8 cellular contexts compared by ENCODE assay signal in the genomic region with DNA sequence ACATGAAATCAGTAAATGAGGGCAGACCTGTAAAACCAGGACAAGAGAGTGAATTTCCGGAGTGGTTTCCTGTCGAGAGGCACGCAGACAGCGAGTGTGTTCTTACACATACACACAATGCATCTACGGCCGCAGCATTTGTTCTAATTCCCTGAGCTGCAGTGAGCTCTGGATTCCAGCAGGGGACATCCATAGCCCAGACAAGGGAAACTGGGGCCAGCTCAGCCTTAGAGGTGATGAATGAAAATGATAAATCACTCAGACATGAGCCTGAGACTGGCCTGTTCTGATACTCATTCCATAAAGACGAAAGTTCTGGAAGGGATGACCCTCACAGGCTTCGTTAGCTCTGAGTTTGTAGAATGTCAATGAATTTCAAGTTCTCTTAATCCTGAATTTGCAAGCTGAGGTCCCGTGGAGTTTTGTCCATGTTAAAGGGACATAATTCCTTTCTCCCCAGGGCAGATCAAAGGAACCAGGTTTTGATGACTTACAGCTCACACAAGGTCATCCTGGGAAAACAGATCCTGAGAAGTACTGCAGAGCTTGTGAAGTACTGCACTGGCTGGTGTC.
DNase-seq lines count a peak whose midpoint lies in the region; ATAC-seq, FAIRE-seq and TF ChIP-seq lines count a peak whose summit lies in the region.

No MANE protein-coding gene starts in this region.

- H3K14ac ChIP-seq in IMR-90 (replicated peaks; ENCODE audit: low read depth, low read length) = no peak overlapping the region

- H3K9me1 ChIP-seq in IMR-90 (ENCODE audit: insufficient read depth, low read length) = no peaks in the 10 kb centered on the region

- H2AK9ac ChIP-seq in IMR-90 (replicated peaks; ENCODE audit: low read depth, low read length, poor library complexity) = no peak overlapping the region

- no peak overlapping the region for H2BK15ac ChIP-seq in IMR-90 (ENCODE audit: low read depth, low read length)

- TF ChIP-seq CTCF in IMR-90 (conservative IDR thresholded peaks at IDR 0.05; ENCODE audit: low read depth, low read length) (peak; percentile 51), OCI-LY3 (IDR thresholded peaks at IDR 0.05; ENCODE audit: low read depth, low read length) (peak; percentile 76), bronchial epithelial cell (IDR thresholded peaks at IDR 0.05; ENCODE audit: insufficient read depth, low read length, severe bottlenecking) (peak; percentile 93), stomach (IDR thresholded peaks at IDR 0.05) (peak in 5 of 7 experiments; percentile 76 to 89 (median 85))

- H3K27ac Mint-ChIP-seq in activated CD8-positive, alpha-beta memory T cell treated with anti-CD3 and anti-CD28 coated beads, Interleukin-2, amount 10 ng/mL, durations not matched to agents 7 days and 5 days = no peak overlapping the region

- intact Hi-C loops in IMR-90 (cut with micrococcal nuclease) (no loop called here), stomach (cut with DNase I; ENCODE audit: low total_unique reads) (no loop called here)

- H2BK20ac ChIP-seq in IMR-90 (ENCODE audit: low read depth, low read length) = no peak overlapping the region

- no peak overlapping the region for H3K4ac ChIP-seq in IMR-90 (ENCODE audit: low read depth, low read length)

- no peak overlapping the region for H3K27ac ChIP-seq in IMR-90 (ENCODE audit: insufficient read depth, low read length)
- H3K27ac ChIP-seq in OCI-LY3 (ENCODE audit: low read length) = no peak overlapping the region
- no peak overlapping the region for H3K27ac ChIP-seq in stomach

- H2AFZ ChIP-seq in IMR-90 (replicated peaks; ENCODE audit: low read length, poor library complexity) (no peak overlapping the region), OCI-LY3 (ENCODE audit: low read depth, low read length) (peak overlapping the region; percentile 43)

- no peaks in the 10 kb centered on the region for H3K36me3 Mint-ChIP-seq in activated CD8-positive, alpha-beta memory T cell treated with anti-CD3 and anti-CD28 coated beads, Interleukin-2, amount 10 ng/mL, durations not matched to agents 7 days and 5 days

- no peak overlapping the region for H3K4me2 ChIP-seq in IMR-90 (ENCODE audit: low read depth, low read length)
- H3K4me2 ChIP-seq in OCI-LY3 (ENCODE audit: low read length) = peak overlapping the region; percentile 74

- peak; percentile 51 for ATAC-seq in activated CD8-positive, alpha-beta memory T cell treated with anti-CD3 and anti-CD28 coated beads, Interleukin-2, amount 10 ng/mL, durations not matched to agents 7 days and 5 days
- ATAC-seq in GM21786 (IDR thresholded peaks at IDR 0.05; ENCODE audit: unreplicated experiment) = peak; percentile 92
- peak; percentile 87 for ATAC-seq in IMR-90 (ENCODE audit: low read depth)

- H3K23ac ChIP-seq in IMR-90 (ENCODE audit: low read depth, low read length) = no peak overlapping the region

- H4K91ac ChIP-seq in IMR-90 (ENCODE audit: insufficient read depth, low read depth, low read length) = no peak overlapping the region

- H3K4me3 Mint-ChIP-seq in activated CD8-positive, alpha-beta memory T cell treated with anti-CD3 and anti-CD28 coated beads, Interleukin-2, amount 10 ng/mL, durations not matched to agents 7 days and 5 days = no peak overlapping the region

- H3K56ac ChIP-seq in IMR-90 (ENCODE audit: extremely low read depth, insufficient read depth, low read length) = no peak overlapping the region

- no peak overlapping the region for H2BK5ac ChIP-seq in IMR-90 (ENCODE audit: low read depth, low read length, poor library complexity, severe bottlenecking)

- peak; percentile 94 for FAIRE-seq in bronchial epithelial cell (lab: Jason Lieb, UNC)

- no peak overlapping the region for H4K5ac ChIP-seq in IMR-90 (ENCODE audit: low read depth, low read length)

- no peaks in the 10 kb centered on the region for H3K9me3 Mint-ChIP-seq in activated CD8-positive, alpha-beta memory T cell treated with anti-CD3 and anti-CD28 coated beads, Interleukin-2, amount 10 ng/mL, durations not matched to agents 7 days and 5 days (ENCODE audit: low read depth)

- no peak overlapping the region for H3K18ac ChIP-seq in IMR-90 (ENCODE audit: low read depth, low read length)

- H2AK5ac ChIP-seq in IMR-90 (ENCODE audit: low read depth, low read length) = no peak overlapping the region

- H3K9me3 ChIP-seq in IMR-90 (ENCODE audit: control insufficient read depth, insufficient read depth, low read length) (peaks cover 6% of the 10 kb centered on the region; the same call in 1 of the 2 replicates), OCI-LY3 (ENCODE audit: insufficient read depth, low read length) (no peaks in the 10 kb centered on the region), stomach (no peaks in the 10 kb centered on the region)

- WGBS in IMR-90 (ENCODE audit: extremely low coverage in 2 of 2, insufficient read length in 1 of 2), 2 experiments = no CpG with 5 or more reads among the region's 9 CpGs
- 13 to 21% (median 15%) methylated on average over 9 of the region's 9 CpGs for WGBS in stomach, 5 donors

- H3K4me1 ChIP-seq in IMR-90 (ENCODE audit: control insufficient read depth, insufficient read depth, low read length) = no peaks in the 10 kb centered on the region
- peaks cover 19% of the 10 kb centered on the region for H3K4me1 ChIP-seq in OCI-LY3 (ENCODE audit: low read length)
- peaks cover 5 to 27% (median 14%) of the 10 kb centered on the region in 4 donors for H3K4me1 ChIP-seq in stomach

- BruUV-seq in IMR-90 (replicated peaks; lab: Mats Ljungman, UMichigan) = no TSS peak

- no peak overlapping the region for H3K9ac ChIP-seq in IMR-90 (ENCODE audit: low read depth, low read length)
- H3K9ac ChIP-seq in OCI-LY3 (ENCODE audit: low read length) = peak overlapping the region; percentile 41; the same call in 1 of the 2 replicates

- H3K27me3 ChIP-seq in IMR-90 (ENCODE audit: control insufficient read depth, insufficient read depth, low read length) = no peaks in the 10 kb centered on the region
- no peaks in the 10 kb centered on the region for H3K27me3 ChIP-seq in OCI-LY3 (ENCODE audit: low read depth, low read length)
- H3K27me3 ChIP-seq in bronchial epithelial cell (ENCODE audit: control insufficient read depth, insufficient read depth, low read length) = no peaks in the 10 kb centered on the region
- no peaks in the 10 kb centered on the region for H3K27me3 ChIP-seq in stomach

- peak; percentile 57 for TF ChIP-seq RAD21 in IMR-90 (IDR thresholded peaks at IDR 0.05; ENCODE audit: low read length)

- TF ChIP-seq POLR2A in IMR-90 (IDR thresholded peaks at IDR 0.05; ENCODE audit: low read depth, low read length) (no peak), stomach (IDR thresholded peaks at IDR 0.05) (no peak)

- H4K20me1 ChIP-seq in IMR-90 (ENCODE audit: insufficient read depth, low read length) (no peaks in the 10 kb centered on the region), OCI-LY3 (ENCODE audit: insufficient read depth, low read length) (no peaks in the 10 kb centered on the region)

- no peak overlapping the region for H3K4me3 ChIP-seq in IMR-90 (ENCODE audit: insufficient read depth, low read depth, low read length)
- peak overlapping the region; percentile 56 for H3K4me3 ChIP-seq in OCI-LY3 (ENCODE audit: low read length)
- H3K4me3 ChIP-seq in bronchial epithelial cell (ENCODE audit: low read depth, low read length) = no peak overlapping the region
- no peak overlapping the region for H3K4me3 ChIP-seq in stomach

- H3K27me3 Mint-ChIP-seq in activated CD8-positive, alpha-beta memory T cell treated with anti-CD3 and anti-CD28 coated beads, Interleukin-2, amount 10 ng/mL, durations not matched to agents 7 days and 5 days = no peaks in the 10 kb centered on the region

- POLR2A ChIA-PET in IMR-90 (lab: Charles Lee; ENCODE audit: unreplicated experiment) = no interaction called here

- CTCF ChIA-PET in activated CD8-positive, alpha-beta memory T cell treated with anti-CD3 and anti-CD28 coated beads, Interleukin-2, amount 10 ng/mL, durations not matched to agents 7 days and 5 days (lab: Charles Lee) = interaction anchor here (0.9 to 1.2 kb wide), 4 partner anchors 10 to 761 kb away, joined by 3 to 7 read pairs (median 3); no protein-coding TSS in a partner anchor
- CTCF ChIA-PET in IMR-90 (lab: Yijun Ruan, JAX) = interaction anchor here (1.0 to 1.5 kb wide), 8 partner anchors 9 to 761 kb away, joined by 3 to 9 read pairs (median 4); no protein-coding TSS in a partner anchor

- no peak for TF ChIP-seq EP300 in stomach (IDR thresholded peaks at IDR 0.05)

- no peaks in the 10 kb centered on the region for H3K79me1 ChIP-seq in IMR-90 (ENCODE audit: low read depth in 1 of 2, low read length in 2 of 2)

- no peaks in the 10 kb centered on the region for H3K79me2 ChIP-seq in OCI-LY3 (ENCODE audit: low read length)

- no peak overlapping the region for H4K8ac ChIP-seq in IMR-90 (ENCODE audit: low read depth in 2 of 2, low read length in 2 of 2)

- H3K36me3 ChIP-seq in IMR-90 (ENCODE audit: control insufficient read depth, insufficient read depth, low read length) (no peaks in the 10 kb centered on the region), OCI-LY3 (replicated peaks; ENCODE audit: low read depth, low read length) (no peaks in the 10 kb centered on the region), bronchial epithelial cell (ENCODE audit: control insufficient read depth, insufficient read depth, low read length) (no peaks in the 10 kb centered on the region), stomach (no peaks in the 10 kb centered on the region)

- peaks cover 10% of the 10 kb centered on the region for H3K4me1 Mint-ChIP-seq in activated CD8-positive, alpha-beta memory T cell treated with anti-CD3 and anti-CD28 coated beads, Interleukin-2, amount 10 ng/mL, durations not matched to agents 7 days and 5 days

- no peak overlapping the region for H2BK120ac ChIP-seq in IMR-90 (ENCODE audit: low read depth, low read length)

- dilution Hi-C loops in IMR-90 (cut with HindIII; ENCODE audit: low sequenced_read_pairs, unreplicated experiment) = no loop called here

- in situ Hi-C loops in IMR-90 (cut with MboI; ENCODE audit: low sequenced_read_pairs) = no loop called here

- peak; percentile 46 for DNase-seq in activated CD8-positive, alpha-beta memory T cell treated with anti-CD3 and anti-CD28 coated beads, Interleukin-2, amount 10 ng/mL, durations not matched to agents 7 days and 5 days
- no peak for DNase-seq in activated CD8-positive, alpha-beta memory T cell treated with anti-CD3 and anti-CD28 coated beads, Interleukin-2, amount 50 U/mL, for 4 hours
- DNase-seq in IMR-90 (peak; percentile 30), bronchial epithelial cell (ENCODE audit: low read depth) (peak; percentile 87), kidney glomerular epithelial cell (lab: John Stamatoyannopoulos, UW) (peak; percentile 69), stomach (peak; percentile 69)

TF ChIP-seq in IMR-90, 13 proteins besides CTCF, POLR2A, EP300 and RAD21:
- TF ChIP-seq SMC3 (IDR thresholded peaks at IDR 0.05; ENCODE audit: low read depth, low read length) = peak; percentile 35
- no peak for TF ChIP-seq MAZ (IDR thresholded peaks at IDR 0.05; ENCODE audit: borderline replicate concordance, low read depth, low read length)
